In genomic region chr11:117697319-117697718, GRCh38 we compare ENCODE assay signal across 31 cellular contexts.
DNase-seq lines count a peak whose midpoint lies in the region; ATAC-seq, FAIRE-seq and TF ChIP-seq lines count a peak whose summit lies in the region.
"Had no signal": no experiment of that assay in that cellular context is flagged by ENCODE, and none has a peak within 500 bp of the region (broad histone marks: within the 10 kb centered on the region; RNA-seq: fewer than 3 reads in every experiment).

No MANE protein-coding gene starts in this region.

- no peak overlapping the region for H4K8ac ChIP-seq in IMR-90 (ENCODE audit: low read depth in 2 of 2, low read length in 2 of 2)

- no peak overlapping the region for H2BK20ac ChIP-seq in IMR-90 (ENCODE audit: low read depth, low read length)

- H2AK9ac ChIP-seq in IMR-90 (replicated peaks; ENCODE audit: low read depth, low read length, poor library complexity): no peak overlapping the region

- TF ChIP-seq CTCF in HepG2 (CRISPR knock-in tag; IDR thresholded peaks at IDR 0.05) (no peak), right lobe of liver (IDR thresholded peaks at IDR 0.05) (no peak), IMR-90 (conservative IDR thresholded peaks at IDR 0.05; ENCODE audit: low read depth, low read length) (no peak), K562 (IDR thresholded peaks at IDR 0.05 in 2 of 3, conservative IDR thresholded peaks at IDR 0.05 in 1 of 3; ENCODE audit: insufficient read depth in 2 of 3, low read depth in 1 of 3, low read length in 3 of 3) (no peak), lower leg skin (IDR thresholded peaks at IDR 0.05) (no peak)

- POLR2A ChIA-PET in HepG2 (lab: Yijun Ruan, JAX): no interaction called here
- POLR2A ChIA-PET in IMR-90 (lab: Charles Lee; ENCODE audit: unreplicated experiment): no interaction called here
- POLR2A ChIA-PET in K562 (lab: Yijun Ruan, JAX): no interaction called here

- FAIRE-seq in HepG2 (lab: Jason Lieb, UNC) (no peak), K562 (lab: Jason Lieb, UNC) (no peak)
- FAIRE-seq: A204.1, A549, D721Med had no signal

- H3K36me3 ChIP-seq in HepG2 (replicated peaks in 1 of 2; ENCODE audit: control insufficient read depth in 1 of 2, insufficient read depth in 2 of 2, low read length in 2 of 2): no peaks in the 10 kb centered on the region
- H3K36me3 ChIP-seq in right lobe of liver: no peaks in the 10 kb centered on the region
- no peaks in the 10 kb centered on the region for H3K36me3 ChIP-seq in IMR-90 (ENCODE audit: control insufficient read depth, insufficient read depth, low read length)
- H3K36me3 ChIP-seq in K562 (ENCODE audit: control insufficient read depth, insufficient read depth, low read length): no peaks in the 10 kb centered on the region
- H3K36me3 ChIP-seq: BE2C; BLaER1; BLaER1 treated with 17β-estradiol and CSF1 and Interleukin-3, amounts not matched to agents 10 nM and 100 nM had no signal

- H3K14ac ChIP-seq in IMR-90 (replicated peaks; ENCODE audit: low read depth, low read length): no peak overlapping the region

- no peak overlapping the region for H3K4me2 ChIP-seq in HepG2 (ENCODE audit: low read depth, low read length)
- no peak overlapping the region for H3K4me2 ChIP-seq in IMR-90 (ENCODE audit: low read depth, low read length)
- no peak overlapping the region for H3K4me2 ChIP-seq in K562 (ENCODE audit: insufficient read depth, low read length)
- H3K4me2 ChIP-seq: A549; BLaER1; BLaER1 treated with 17β-estradiol and CSF1 and Interleukin-3, amounts not matched to agents 10 nM and 100 nM had no signal

- no peak overlapping the region for H3K18ac ChIP-seq in IMR-90 (ENCODE audit: low read depth, low read length)

- no peak for DNase-seq in HepG2 (ENCODE audit: low spot score)
- no peak for DNase-seq in right lobe of liver
- no peak for DNase-seq in IMR-90
- DNase-seq in K562 (ENCODE audit: extremely low read depth in 1 of 4, low spot score in 3 of 4): no peak
- DNase-seq in substantia nigra (lab: John Stamatoyannopoulos, UW): no peak
- DNase-seq in lower leg skin (ENCODE audit: low spot score in 2 of 2): no peak
- no peak for DNase-seq in NCI-H226
- DNase-seq in T-helper 9 cell: no peak
- DNase-seq: 8988T; ACHN; AML-193; BE2C; C1 segment of cervical spinal cord; Caco-2; Calu3; CD4-positive, alpha-beta memory T cell; CD4-positive, alpha-beta T cell; CD4-positive, CD25-positive, alpha-beta regulatory T cell; CD8-positive, alpha-beta memory T cell; CD8-positive, alpha-beta T cell; DMS 273 treated with DMSO at 0.1 percent for 48 hours; DMS79; DND-41; EL had no signal

- ATAC-seq in HepG2 (no peak), right lobe of liver (no peak), IMR-90 (ENCODE audit: low read depth) (no peak), K562 (no peak)
- ATAC-seq: A549; CD8-positive, alpha-beta T cell had no signal

- dilution Hi-C loops in IMR-90 (cut with HindIII; ENCODE audit: low sequenced_read_pairs, unreplicated experiment): no loop called here

- CTCF ChIA-PET in HepG2 (lab: Yijun Ruan, JAX; ENCODE audit: low intra/inter-chr PET ratio, low total read pairs): no interaction called here
- CTCF ChIA-PET in IMR-90 (lab: Yijun Ruan, JAX): no interaction called here
- CTCF ChIA-PET in K562 (lab: Yijun Ruan, JAX; ENCODE audit: low intra/inter-chr PET ratio): no interaction called here

- no peak overlapping the region for H3K4me3 ChIP-seq in HepG2 (replicated peaks in 1 of 3; ENCODE audit: insufficient read depth in 1 of 3, low read depth in 2 of 3, low read length in 3 of 3)
- no peak overlapping the region for H3K4me3 ChIP-seq in right lobe of liver
- no peak overlapping the region for H3K4me3 ChIP-seq in IMR-90 (ENCODE audit: insufficient read depth, low read depth, low read length)
- no peak overlapping the region for H3K4me3 ChIP-seq in K562
- H3K4me3 ChIP-seq in lower leg skin (ENCODE audit: low read depth, poor library complexity, severe bottlenecking): no peak overlapping the region
- H3K4me3 ChIP-seq: A549; BLaER1; BLaER1 treated with 17β-estradiol and CSF1 and Interleukin-3, amounts not matched to agents 10 nM and 100 nM had no signal

- intact Hi-C loops in HepG2 (cut with micrococcal nuclease; ENCODE audit: unreplicated experiment) (no loop called here), right lobe of liver (cut with DNase I) (no loop called here), IMR-90 (cut with micrococcal nuclease) (no loop called here), K562 (cut with micrococcal nuclease) (no loop called here), lower leg skin (cut with DNase I; ENCODE audit: low total_unique reads) (no loop called here)

- H4K20me1 ChIP-seq in HepG2 (ENCODE audit: insufficient read depth, low read length): no peaks in the 10 kb centered on the region
- H4K20me1 ChIP-seq in IMR-90 (ENCODE audit: insufficient read depth, low read length): no peaks in the 10 kb centered on the region
- no peaks in the 10 kb centered on the region for H4K20me1 ChIP-seq in K562 (replicated peaks; ENCODE audit: control insufficient read depth, insufficient read depth, low read length)

- no peak overlapping the region for H3K4ac ChIP-seq in IMR-90 (ENCODE audit: low read depth, low read length)

- no TSS peak for BruUV-seq in HepG2 (replicated peaks; lab: Mats Ljungman, UMichigan)
- no TSS peak for BruUV-seq in IMR-90 (replicated peaks; lab: Mats Ljungman, UMichigan)
- no TSS peak for BruUV-seq in K562 (replicated peaks; lab: Mats Ljungman, UMichigan)

- TF ChIP-seq RAD21 in HepG2 (CRISPR knock-in tag; IDR thresholded peaks at IDR 0.05) (no peak), IMR-90 (IDR thresholded peaks at IDR 0.05; ENCODE audit: low read length) (no peak), K562 (CRISPR knock-in tag; conservative IDR thresholded peaks at IDR 0.05 in 1 of 2, IDR thresholded peaks at IDR 0.05 in 1 of 2) (no peak)

- H4K91ac ChIP-seq in IMR-90 (ENCODE audit: insufficient read depth, low read depth, low read length): no peak overlapping the region

- H3K27me3 ChIP-seq in HepG2 (ENCODE audit: control insufficient read depth in 1 of 2, insufficient read depth in 2 of 2, low read length in 2 of 2): peaks cover 0 to 9% of the 10 kb centered on the region in 2 experiments; a peak in 2 of 5 replicates
- H3K27me3 ChIP-seq in right lobe of liver: no peaks in the 10 kb centered on the region
- H3K27me3 ChIP-seq in IMR-90 (ENCODE audit: control insufficient read depth, insufficient read depth, low read length): peaks cover 15% of the 10 kb centered on the region
- H3K27me3 ChIP-seq in K562 (ENCODE audit: control insufficient read depth in 2 of 2, insufficient read depth in 2 of 2, low read length in 2 of 2): peaks cover 25 to 48% of the 10 kb centered on the region in 2 experiments
- H3K27me3 ChIP-seq: BE2C had no signal

- TF ChIP-seq POLR2A in HepG2 (IDR thresholded peaks at IDR 0.05; ENCODE audit: insufficient read depth in 1 of 2, low read depth in 2 of 2, low read length in 2 of 2) (no peak), right lobe of liver (IDR thresholded peaks at IDR 0.05) (no peak), IMR-90 (IDR thresholded peaks at IDR 0.05; ENCODE audit: low read depth, low read length) (no peak), K562 (conservative IDR thresholded peaks at IDR 0.05) (no peak), lower leg skin (IDR thresholded peaks at IDR 0.05) (no peak)

- WGBS in HepG2 (ENCODE audit: low lambda C conversion rate): 6% methylated on average over 3 of the region's 3 CpGs
- WGBS in right lobe of liver (ENCODE audit: insufficient coverage, low coverage, low lambda C conversion rate, missing lambda C conversion rate): 49% methylated on average over 3 of the region's 3 CpGs
- WGBS in IMR-90 (ENCODE audit: extremely low coverage in 2 of 2, insufficient read length in 1 of 2), 2 experiments: no CpG with 5 or more reads among the region's 3 CpGs
- whole genome bisulfite sequencing in K562 (ENCODE audit: insufficient coverage, low coverage, missing lambda C conversion rate): 4% methylated on average over 3 of the region's 3 CpGs
- 72 to 82% methylated on average over 3 of the region's 3 CpGs for WGBS in lower leg skin, 2 donors

- H3K9me1 ChIP-seq in IMR-90 (ENCODE audit: insufficient read depth, low read length) (no peaks in the 10 kb centered on the region), K562 (ENCODE audit: control insufficient read depth, insufficient read depth, low read length) (no peaks in the 10 kb centered on the region)

- no peak overlapping the region for H2BK15ac ChIP-seq in IMR-90 (ENCODE audit: low read depth, low read length)

- H4K5ac ChIP-seq in IMR-90 (ENCODE audit: low read depth, low read length): no peak overlapping the region

- no peak overlapping the region for H2AK5ac ChIP-seq in IMR-90 (ENCODE audit: low read depth, low read length)

- H3K4me1 ChIP-seq in HepG2 (ENCODE audit: insufficient read depth, low read length) (peaks cover 1% of the 10 kb centered on the region; the same call in 1 of the 2 replicates), right lobe of liver (no peaks in the 10 kb centered on the region), IMR-90 (ENCODE audit: control insufficient read depth, insufficient read depth, low read length) (no peaks in the 10 kb centered on the region), K562 (replicated peaks in 1 of 2; ENCODE audit: control insufficient read depth in 2 of 2, insufficient read depth in 2 of 2, low read length in 2 of 2) (no peaks in the 10 kb centered on the region; a peak in 1 of 5 replicates)
- H3K4me1 ChIP-seq: A549 had no signal

- no peak overlapping the region for H2AFZ ChIP-seq in HepG2 (ENCODE audit: low read length)
- no peak overlapping the region for H2AFZ ChIP-seq in IMR-90 (replicated peaks; ENCODE audit: low read length, poor library complexity)
- no peak overlapping the region for H2AFZ ChIP-seq in K562 (ENCODE audit: low read depth, low read length)

- H2BK5ac ChIP-seq in IMR-90 (ENCODE audit: low read depth, low read length, poor library complexity, severe bottlenecking): no peak overlapping the region

- H3K9me3 ChIP-seq in HepG2 (ENCODE audit: low read length) (no peaks in the 10 kb centered on the region), right lobe of liver (no peaks in the 10 kb centered on the region), IMR-90 (ENCODE audit: control insufficient read depth, insufficient read depth, low read length) (no peaks in the 10 kb centered on the region), K562 (replicated peaks; ENCODE audit: control insufficient read depth, insufficient read depth, low read depth, low read length) (no peaks in the 10 kb centered on the region)
- H3K9me3 ChIP-seq: A549; BE2C; BLaER1; BLaER1 treated with 17β-estradiol and CSF1 and Interleukin-3, amounts not matched to agents 10 nM and 100 nM; Caco-2 had no signal

- no peaks in the 10 kb centered on the region for H3K79me1 ChIP-seq in IMR-90 (ENCODE audit: low read depth in 1 of 2, low read length in 2 of 2)

- no peak for TF ChIP-seq EP300 in HepG2 (IDR thresholded peaks at IDR 0.05; ENCODE audit: low read depth in 2 of 2, low read length in 2 of 2)
- TF ChIP-seq EP300 in HepG2 (CRISPR knock-in tag; IDR thresholded peaks at IDR 0.05; ENCODE audit: borderline replicate concordance): no peak
- no peak for TF ChIP-seq EP300 in K562 (IDR thresholded peaks at IDR 0.05; ENCODE audit: low read length)

- no peak overlapping the region for H3K9ac ChIP-seq in HepG2 (ENCODE audit: insufficient read depth, low read depth, low read length)
- H3K9ac ChIP-seq in IMR-90 (ENCODE audit: low read depth, low read length): no peak overlapping the region
- H3K9ac ChIP-seq in K562 (ENCODE audit: insufficient read depth in 1 of 2, low read depth in 2 of 2, low read length in 2 of 2): no peak overlapping the region
- H3K9ac ChIP-seq: BLaER1; BLaER1 treated with 17β-estradiol and CSF1 and Interleukin-3, amounts not matched to agents 10 nM and 100 nM had no signal

- H3K27ac ChIP-seq in HepG2 (ENCODE audit: extremely low read length, insufficient read depth, low read length): no peak overlapping the region
- H3K27ac ChIP-seq in right lobe of liver: no peak overlapping the region
- no peak overlapping the region for H3K27ac ChIP-seq in IMR-90 (ENCODE audit: insufficient read depth, low read length)
- H3K27ac ChIP-seq in K562 (ENCODE audit: extremely low read depth, low read depth, low read length): no peak overlapping the region
- H3K27ac ChIP-seq in substantia nigra (ENCODE audit: low read depth, low read length, poor library complexity, severe bottlenecking): peak overlapping the region; percentile 56
- H3K27ac ChIP-seq: 22Rv1; A549; BLaER1; BLaER1 treated with 17β-estradiol and CSF1 and Interleukin-3, amounts not matched to agents 10 nM and 100 nM; C4-2B had no signal

- no peaks in the 10 kb centered on the region for H3K79me2 ChIP-seq in HepG2 (ENCODE audit: insufficient read depth, low read length)
- no peaks in the 10 kb centered on the region for H3K79me2 ChIP-seq in K562 (ENCODE audit: control insufficient read depth, insufficient read depth, low read length)

- in situ Hi-C loops in HepG2 (cut with HindIII; ENCODE audit: extremely low pct_ligation_motif_present, low pct_unique_long_range_greater_than_20kb) (no loop called here), IMR-90 (cut with MboI; ENCODE audit: low sequenced_read_pairs) (no loop called here), K562 (cut with MboI) (no loop called here)

- H2BK120ac ChIP-seq in IMR-90 (ENCODE audit: low read depth, low read length): no peak overlapping the region

- H3K23ac ChIP-seq in IMR-90 (ENCODE audit: low read depth, low read length): no peak overlapping the region

- H3K56ac ChIP-seq in IMR-90 (ENCODE audit: extremely low read depth, insufficient read depth, low read length): no peak overlapping the region

Comparison
In these comparisons a context has a peak if more than half of its experiments do, and no peak if none do; other contexts are left out.
1. Of the 241 proteins assayed by ChIP-seq in both HepG2 and K562: peak only in HepG2: none; only in K562: none; in both: CEBPB; in neither: 240.